ENCODE assay signal across 9 cellular contexts in the genomic region with DNA sequence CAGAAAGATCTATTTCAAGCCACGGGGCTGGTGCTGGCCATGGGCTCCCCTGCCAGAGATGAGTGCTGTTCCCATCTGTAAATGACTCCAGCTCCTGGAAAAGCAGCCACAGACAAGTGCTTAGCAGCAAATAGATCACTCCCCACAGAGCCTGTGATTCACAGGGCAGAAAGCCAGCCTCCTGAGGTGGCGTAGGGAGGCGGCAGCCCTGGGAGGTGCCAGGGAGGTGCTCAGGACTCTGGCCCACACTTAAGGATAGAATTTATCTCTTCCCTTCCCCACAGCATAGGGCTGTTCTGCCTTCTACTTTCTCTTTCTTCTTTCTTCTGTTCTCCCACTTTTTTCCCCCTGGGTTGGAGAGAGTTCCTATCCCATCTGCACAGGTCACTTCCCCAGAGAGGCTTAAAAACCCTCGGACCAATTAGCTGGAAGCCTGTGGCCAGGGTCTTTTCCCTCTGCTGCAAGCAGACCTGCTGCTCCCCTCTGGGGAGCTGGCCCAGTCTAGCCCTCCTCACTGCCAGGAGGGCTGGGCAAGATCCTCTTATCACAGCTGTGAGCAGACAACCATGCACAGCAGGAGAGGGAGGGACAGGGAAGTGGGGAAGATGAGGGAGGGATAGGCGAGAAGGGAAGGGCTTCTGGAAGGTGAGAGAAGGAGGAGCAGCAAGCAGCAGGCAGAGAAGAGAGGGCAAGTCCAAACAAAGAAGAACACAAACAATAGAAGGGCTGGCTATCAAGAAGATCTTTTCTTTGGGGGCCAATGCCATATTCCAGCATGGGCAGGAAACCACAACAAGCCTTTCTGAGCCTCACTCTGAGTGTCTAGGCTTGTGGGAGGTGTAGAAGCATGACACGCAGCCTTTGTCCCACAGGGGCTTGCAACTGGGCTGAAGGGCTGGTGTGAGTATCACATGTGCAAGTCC. TPM values are rescaled to one million over a fixed set of nuclear protein-coding genes. Genes with fewer than 3 reads are reported as not detected.
A peak's percentile ranks its signal among the peaks of the same experiment; 100 is the strongest.
DNase-seq lines count a peak whose midpoint lies in the region; ATAC-seq, FAIRE-seq and TF ChIP-seq lines count a peak whose summit lies in the region.
"Had no signal": no experiment of that assay in that cellular context is flagged by ENCODE, and none has a peak within 500 bp of the region (broad histone marks: within the 10 kb centered on the region; RNA-seq: fewer than 3 reads in every experiment).

No MANE protein-coding gene starts in this region.

- CTCF ChIA-PET in CD8-positive, alpha-beta memory T cell (lab: Charles Lee), result no interaction called here

- no peak overlapping the region for H3K27ac Mint-ChIP-seq in CD8-positive, alpha-beta memory T cell

- no peak overlapping the region for H3K4me3 Mint-ChIP-seq in CD8-positive, alpha-beta memory T cell
- H3K4me3 Mint-ChIP-seq: naive B cell had no signal

- POLR2A ChIA-PET in CD8-positive, alpha-beta memory T cell (lab: Charles Lee), result no interaction called here

- FAIRE-seq in kidney (lab: Jason Lieb, UNC), result no peak

- no peaks in the 10 kb centered on the region for H3K4me1 ChIP-seq in CD8-positive, alpha-beta memory T cell (ENCODE audit: insufficient read depth, low read length)
- H3K4me1 ChIP-seq in kidney (ENCODE audit: control insufficient read depth in 1 of 2, insufficient read depth in 1 of 2, low read depth in 1 of 2, low read length in 2 of 2), result no peaks in the 10 kb centered on the region

- no peaks in the 10 kb centered on the region for H3K36me3 ChIP-seq in CD8-positive, alpha-beta memory T cell (ENCODE audit: insufficient read depth, low read length)
- H3K36me3 ChIP-seq in kidney (ENCODE audit: control insufficient read depth in 1 of 2, insufficient read depth in 2 of 2, low read length in 2 of 2), result no peaks in the 10 kb centered on the region

- peaks cover 11 to 38% of the 10 kb centered on the region in 2 donors for H3K27me3 Mint-ChIP-seq in CD8-positive, alpha-beta memory T cell

- H3K9ac ChIP-seq in kidney (ENCODE audit: low read length in 2 of 2), result no peak overlapping the region

- ATAC-seq in activated CD4-positive, CD25-positive, alpha-beta regulatory T cell treated with anti-CD3 and anti-CD28 coated beads, Interleukin-2, amount 50 U/mL, for 24 hours, result no peak

- no peak overlapping the region for H3K27ac ChIP-seq in CD8-positive, alpha-beta memory T cell (ENCODE audit: low read depth, low read length)
- no peak overlapping the region for H3K27ac ChIP-seq in kidney (ENCODE audit: low read depth in 2 of 2, low read length in 2 of 2)

- TF ChIP-seq CTCF in GM20000 (IDR thresholded peaks at IDR 0.05; ENCODE audit: extremely low read depth, missing control alignments) (no peak), kidney (IDR thresholded peaks at IDR 0.05; ENCODE audit: borderline replicate concordance, extremely low read depth, insufficient read depth) (no peak)

- intact Hi-C loops in head of caudate nucleus (cut with DNase I), result no loop called here
- intact Hi-C loops in kidney (cut with DNase I), result no loop called here

- H3K9me3 ChIP-seq in CD8-positive, alpha-beta memory T cell (ENCODE audit: low read length), result no peaks in the 10 kb centered on the region
- no peaks in the 10 kb centered on the region for H3K9me3 ChIP-seq in kidney (ENCODE audit: control insufficient read depth in 1 of 2, low read length in 2 of 2)

- DNase-seq in H4 (ENCODE audit: low spot score), result peak; percentile 33
- peak; percentile 41 for DNase-seq in NCI-H82 treated with DMSO at 0.1 percent for 48 hours (lab: John Stamatoyannopoulos, UW; ENCODE audit: unreplicated experiment)
- DNase-seq in head of caudate nucleus, result peak in 41 of 42 donors; percentile 15 to 91 (median 67)
- DNase-seq in retina, result peak; percentile 59
- DNase-seq in GM20000 (ENCODE audit: low spot score), result no peak
- no peak for DNase-seq in CD8-positive, alpha-beta memory T cell
- no peak for DNase-seq in kidney
- DNase-seq: naive B cell had no signal

- no peaks in the 10 kb centered on the region for H3K4me1 Mint-ChIP-seq in CD8-positive, alpha-beta memory T cell
- H3K4me1 Mint-ChIP-seq: naive B cell had no signal

- peaks cover 0 to 2% (median 0%) of the 10 kb centered on the region in 5 donors for H3K9me3 Mint-ChIP-seq in CD8-positive, alpha-beta memory T cell
- H3K9me3 Mint-ChIP-seq: naive B cell had no signal

- no peaks in the 10 kb centered on the region for H3K36me3 Mint-ChIP-seq in CD8-positive, alpha-beta memory T cell

- H3K4me3 ChIP-seq in CD8-positive, alpha-beta memory T cell (ENCODE audit: low read length), result no peak overlapping the region
- no peak overlapping the region for H3K4me3 ChIP-seq in kidney (ENCODE audit: low read length in 2 of 2)

- no peaks in the 10 kb centered on the region for H3K27me3 ChIP-seq in CD8-positive, alpha-beta memory T cell (ENCODE audit: insufficient read depth, low read length, poor library complexity, severe bottlenecking)

RNA-seq across cellular contexts. Expression of a gene that starts 41.0 kb away (rescaled TPM):
- 0.08 and 0.14 TPM in 2 replicates for total RNA-seq in H4 (2014; rRNA removed; shearing (Covaris generic))
- total RNA-seq in CD8-positive, alpha-beta memory T cell, result not detected
- not detected for polyA plus RNA-seq in CD8-positive, alpha-beta memory T cell
- 12.6 TPM for total RNA-seq in kidney
- 1.2 TPM for polyA plus RNA-seq in kidney (ENCODE audit: insufficient read depth, low read depth, low replicate concordance)

Comparison
In these comparisons a context has a peak if more than half of its experiments do, and no peak if none do; other contexts are left out.
1. DNase-seq: peak in H4 (single experiment), NCI-H82 treated with DMSO at 0.1 percent for 48 hours (single experiment), head of caudate nucleus (41 of 42) and retina (single experiment); none in GM20000 (single experiment), CD8-positive, alpha-beta memory T cell (0 of 5) and kidney (single experiment).
2. RNA of a gene that starts 41.0 kb away (total RNA-seq): 12.6 TPM in kidney (single experiment); 0.08 to 0.14 TPM in H4 and not detected in CD8-positive, alpha-beta memory T cell; every median in the first group is over 10 times any median in the second.